In the genomic region with DNA sequence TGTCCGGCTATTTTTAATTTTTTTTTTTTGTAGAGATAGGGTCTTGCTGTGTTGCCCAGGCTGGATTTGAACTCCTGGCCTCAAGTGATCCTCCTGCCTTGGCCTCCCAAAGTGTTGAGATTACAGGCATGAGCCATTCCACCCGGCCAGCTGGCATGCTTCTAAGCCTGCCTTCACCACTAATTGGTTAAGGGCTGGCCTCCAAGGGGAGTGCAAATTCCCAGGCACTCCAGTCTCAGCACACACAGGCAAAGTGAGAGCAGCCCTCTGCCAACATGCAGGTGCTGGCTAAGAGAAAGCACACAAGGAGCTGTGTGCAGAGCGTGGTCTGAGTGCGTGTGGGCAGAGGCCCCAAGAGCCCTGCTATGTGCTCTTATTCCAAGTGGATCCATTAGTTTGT, we compare ENCODE assay signal across 20 cellular contexts.
DNase-seq lines count a peak whose midpoint lies in the region; TF ChIP-seq lines count a peak whose summit lies in the region.
"Had no signal": no experiment of that assay in that cellular context is flagged by ENCODE, and none has a peak within 500 bp of the region (broad histone marks: within the 10 kb centered on the region; RNA-seq: fewer than 3 reads in every experiment).

No MANE protein-coding gene starts in this region.

- H3K36me3 Mint-ChIP-seq in osteocyte (ENCODE audit: unreplicated experiment) = no peaks in the 10 kb centered on the region
- H3K36me3 Mint-ChIP-seq: activated naive CD8-positive, alpha-beta T cell treated with anti-CD3 and anti-CD28 coated beads for 36 hours; neural progenitor cell; stimulated activated effector memory CD8-positive, alpha-beta T cell treated with anti-CD3 and anti-CD28 coated beads, Interleukin-12 subunit alpha, Interleukin-12 subunit beta, amount 100 ng/mL, for 72 hours had no signal

- no peak overlapping the region for H3K27ac Mint-ChIP-seq in osteocyte (ENCODE audit: unreplicated experiment)
- H3K27ac Mint-ChIP-seq: activated naive CD8-positive, alpha-beta T cell treated with anti-CD3 and anti-CD28 coated beads for 36 hours; activated T-helper 17 cell treated with anti-CD3 and anti-CD28 coated beads, Interleukin-2, amount 50 U/mL, for 72 hours; neural progenitor cell; stimulated activated effector memory CD8-positive, alpha-beta T cell treated with anti-CD3 and anti-CD28 coated beads, Interleukin-12 subunit alpha, Interleukin-12 subunit beta, amount 100 ng/mL, for 72 hours had no signal

- TF ChIP-seq CTCF in osteocyte (IDR thresholded peaks at IDR 0.05) (no peak), GM13977 (IDR thresholded peaks at IDR 0.05; ENCODE audit: extremely low read depth, insufficient read depth, missing control alignments) (no peak)

- H3K4me3 Mint-ChIP-seq in osteocyte (ENCODE audit: unreplicated experiment) = no peak overlapping the region
- H3K4me3 Mint-ChIP-seq: activated naive CD8-positive, alpha-beta T cell treated with anti-CD3 and anti-CD28 coated beads for 36 hours; activated T-helper 17 cell treated with anti-CD3 and anti-CD28 coated beads, Interleukin-2, amount 50 U/mL, for 72 hours; central memory CD8-positive, alpha-beta T cell; neural progenitor cell; stimulated activated effector memory CD8-positive, alpha-beta T cell treated with anti-CD3 and anti-CD28 coated beads, Interleukin-12 subunit alpha, Interleukin-12 subunit beta, amount 100 ng/mL, for 72 hours had no signal

- peak; percentile 15 for DNase-seq in G401 (ENCODE audit: low spot score)
- peak; percentile 0 for DNase-seq in HCEC 1CT
- DNase-seq in RPMI8226 = peak; percentile 54
- DNase-seq in osteocyte (ENCODE audit: extremely low spot score, unreplicated experiment) = peak; percentile 80
- no peak for DNase-seq in GM13977 (ENCODE audit: low spot score)
- no peak for DNase-seq in midbrain (lab: John Stamatoyannopoulos, UW)
- no peak for DNase-seq in ACHN
- DNase-seq: activated CD4-positive, alpha-beta T cell treated with anti-CD3 and anti-CD28 coated beads for 48 hours; activated naive CD8-positive, alpha-beta T cell treated with anti-CD3 and anti-CD28 coated beads for 36 hours; foreskin keratinocyte; NCI-H1105 treated with DMSO at 0.1 percent for 48 hours; NCI-H2107; Peyer's patch; psoas muscle; SJCRH30; stimulated activated CD4-positive, alpha-beta T cell treated with anti-CD3 and anti-CD28 coated beads, Interleukin-1b, Interleukin-23, amount 100 ng/mL, for 48 hours had no signal

- no peaks in the 10 kb centered on the region for H3K4me1 Mint-ChIP-seq in osteocyte (ENCODE audit: unreplicated experiment)
- H3K4me1 Mint-ChIP-seq: activated naive CD8-positive, alpha-beta T cell treated with anti-CD3 and anti-CD28 coated beads for 36 hours; activated T-helper 17 cell treated with anti-CD3 and anti-CD28 coated beads, Interleukin-2, amount 50 U/mL, for 72 hours; central memory CD8-positive, alpha-beta T cell; neural progenitor cell; stimulated activated effector memory CD8-positive, alpha-beta T cell treated with anti-CD3 and anti-CD28 coated beads, Interleukin-12 subunit alpha, Interleukin-12 subunit beta, amount 100 ng/mL, for 72 hours had no signal

- in situ Hi-C loops in G401 (cut with HindIII; ENCODE audit: low sequenced_read_pairs) = no loop called here
- in situ Hi-C loops in GM13977 (cut with MboI; ENCODE audit: low pct_unique_long_range_greater_than_20kb, low sequenced_read_pairs, unreplicated experiment) = no loop called here
- in situ Hi-C loops in ACHN (cut with HindIII; ENCODE audit: low pct_ligation_motif_present, low pct_unique_long_range_greater_than_20kb, low sequenced_read_pairs) = no loop called here

- no peaks in the 10 kb centered on the region for H3K27me3 Mint-ChIP-seq in osteocyte (ENCODE audit: unreplicated experiment)
- H3K27me3 Mint-ChIP-seq: activated naive CD8-positive, alpha-beta T cell treated with anti-CD3 and anti-CD28 coated beads for 36 hours; activated T-helper 17 cell treated with anti-CD3 and anti-CD28 coated beads, Interleukin-2, amount 50 U/mL, for 72 hours; central memory CD8-positive, alpha-beta T cell had no signal

- H3K9me3 Mint-ChIP-seq in osteocyte (ENCODE audit: unreplicated experiment) = no peaks in the 10 kb centered on the region
- H3K9me3 Mint-ChIP-seq: activated naive CD8-positive, alpha-beta T cell treated with anti-CD3 and anti-CD28 coated beads for 36 hours; activated T-helper 17 cell treated with anti-CD3 and anti-CD28 coated beads, Interleukin-2, amount 50 U/mL, for 72 hours; central memory CD8-positive, alpha-beta T cell; stimulated activated effector memory CD8-positive, alpha-beta T cell treated with anti-CD3 and anti-CD28 coated beads, Interleukin-12 subunit alpha, Interleukin-12 subunit beta, amount 100 ng/mL, for 72 hours had no signal

Comparison
In these comparisons a context has a peak if more than half of its experiments do, and no peak if none do; other contexts are left out.
1. DNase-seq: peak in G401 (single experiment), HCEC 1CT (single experiment), RPMI8226 (single experiment) and osteocyte (single experiment); none in GM13977 (single experiment), midbrain (single experiment) and ACHN (single experiment).